25 cellular contexts compared by ENCODE assay signal in the genomic region with DNA sequence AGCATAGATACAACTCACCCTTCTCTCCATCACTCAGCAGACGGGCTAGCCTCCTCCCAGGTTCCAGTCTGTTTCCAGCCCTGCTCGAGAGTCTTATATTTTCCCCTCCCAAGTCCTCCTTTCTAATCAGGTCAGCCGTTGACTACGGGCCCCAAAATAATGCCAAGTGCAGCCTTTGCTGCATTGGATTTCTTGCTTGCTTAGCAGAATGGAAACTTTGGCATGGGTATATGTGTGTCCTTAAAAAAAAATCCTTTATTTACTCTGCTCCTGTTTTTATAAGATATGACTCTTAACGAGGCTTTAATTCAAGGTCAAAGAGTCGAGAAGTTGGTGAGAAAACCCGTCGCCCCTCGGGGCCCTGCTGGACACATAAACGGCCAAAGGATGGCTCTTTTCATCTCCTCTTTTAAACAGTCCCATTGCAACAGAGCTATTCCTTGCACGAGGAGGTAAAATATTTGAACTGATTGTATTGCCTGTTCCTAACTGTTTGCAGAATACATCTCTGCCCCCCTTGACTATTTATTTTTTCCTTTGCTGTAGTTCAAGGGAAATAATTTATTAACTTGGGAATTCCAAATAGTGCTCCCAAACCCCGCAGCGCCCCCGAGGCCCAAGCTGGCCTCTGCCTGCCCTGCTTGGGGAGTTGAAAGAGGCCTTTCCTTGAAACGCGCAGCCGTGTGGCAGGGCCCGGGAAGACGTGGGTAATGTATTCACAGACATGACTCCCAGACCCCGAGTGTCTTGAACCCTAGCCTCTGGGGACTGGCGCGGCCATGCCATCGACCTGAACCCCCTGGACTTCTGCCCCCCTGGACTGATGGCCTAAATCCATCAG. TPM values are rescaled to one million over a fixed set of nuclear protein-coding genes. Genes with fewer than 3 reads are reported as not detected.
DNase-seq lines count a peak whose midpoint lies in the region; ATAC-seq, FAIRE-seq and TF ChIP-seq lines count a peak whose summit lies in the region.
"Had no signal": no experiment of that assay in that cellular context is flagged by ENCODE, and none has a peak within 500 bp of the region (broad histone marks: within the 10 kb centered on the region; RNA-seq: fewer than 3 reads in every experiment).

No MANE protein-coding gene starts in this region.

- TF ChIP-seq CTCF in GM23338 (conservative IDR thresholded peaks at IDR 0.05; ENCODE audit: low read depth in 2 of 2): no peak
- peak in 2 of 3 experiments; percentile 1 to 6; a peak in 1 of 4 replicates for TF ChIP-seq CTCF in H1 (IDR thresholded peaks at IDR 0.05; ENCODE audit: control extremely low read depth in 1 of 3, insufficient read depth in 1 of 3, low read depth in 1 of 3, low read length in 3 of 3)
- TF ChIP-seq CTCF in mesothelial cell of epicardium (IDR thresholded peaks at IDR 0.05; ENCODE audit: unreplicated experiment): no peak
- no peak for TF ChIP-seq CTCF in prostate gland (IDR thresholded peaks at IDR 0.05)
- no peak for TF ChIP-seq CTCF in activated CD8-positive, alpha-beta T cell treated with anti-CD3 and anti-CD28 coated beads for 36 hours (IDR thresholded peaks at IDR 0.05)

- H4K5ac ChIP-seq in H1 (ENCODE audit: insufficient read length, low read depth, low read length): no peak overlapping the region

- H2BK12ac ChIP-seq in H1 (ENCODE audit: low read depth, low read length): no peak overlapping the region

- H3K9me3 ChIP-seq in H1 (ENCODE audit: insufficient read depth in 2 of 2, low read depth in 1 of 2, low read length in 1 of 2) (no peaks in the 10 kb centered on the region), prostate gland (no peaks in the 10 kb centered on the region)
- H3K9me3 ChIP-seq: BLaER1, HAP-1, MG63, SK-N-SH had no signal

- 83% methylated on average over 23 of the region's 23 CpGs; no CpG with 5 or more reads in 1 of the 2 experiments for WGBS in H1 (ENCODE audit: extremely low coverage in 1 of 2, insufficient coverage in 1 of 2, insufficient read length in 1 of 2, insufficient replicate concordance in 2 of 2, low coverage in 1 of 2, low lambda C conversion rate in 2 of 2, missing lambda C conversion rate in 1 of 2), 2 experiments
- 28% methylated on average over 23 of the region's 23 CpGs for WGBS in prostate gland

- H2BK5ac ChIP-seq in H1 (ENCODE audit: low read depth, low read length): no peak overlapping the region

- H3F3A ChIP-seq in GM23338 (replicated peaks; ENCODE audit: low read depth): 0 out of 2 replicates have a peak, but pooled peaks cover 6% of the 10 kb centered on the region

- H4K91ac ChIP-seq in H1 (replicated peaks; ENCODE audit: insufficient read length, low read length): no peak overlapping the region

- H3K27me3 Mint-ChIP-seq in GM23338 (ENCODE audit: insufficient read depth, low read depth, poor library complexity): peaks cover 10% of the 10 kb centered on the region
- H3K27me3 Mint-ChIP-seq in mesothelial cell of epicardium (ENCODE audit: low read depth): peaks cover 4% of the 10 kb centered on the region
- H3K27me3 Mint-ChIP-seq in activated CD8-positive, alpha-beta T cell treated with anti-CD3 and anti-CD28 coated beads for 36 hours: peaks cover 2% of the 10 kb centered on the region

- H3K4me3 ChIP-seq in GM23338 (no peak overlapping the region), H1 (ENCODE audit: extremely low read depth in 1 of 4, insufficient read depth in 2 of 4, low read depth in 3 of 4, low read length in 4 of 4) (no peak overlapping the region), prostate gland (no peak overlapping the region)
- H3K4me3 ChIP-seq: BLaER1, HAP-1, MG63 had no signal

- no peak overlapping the region for H2BK15ac ChIP-seq in H1 (ENCODE audit: low read length)

- DNase-seq in GM23338 (ENCODE audit: low spot score) (no peak), H1 (ENCODE audit: low read depth in 1 of 2, low spot score in 2 of 2) (no peak), mesothelial cell of epicardium (ENCODE audit: low spot score in 2 of 2, unreplicated experiment in 2 of 2) (no peak), prostate gland (ENCODE audit: low spot score) (peak; percentile 38), NCI-H2029 treated with DMSO at 0.1 percent for 48 hours (lab: John Stamatoyannopoulos, UW) (no peak), NCI-H345 (lab: John Stamatoyannopoulos, UW) (no peak)
- no peak for DNase-seq in activated CD8-positive, alpha-beta T cell treated with anti-CD3 and anti-CD28 coated beads for 36 hours
- no peak for DNase-seq in activated naive CD4-positive, alpha-beta T cell treated with anti-CD3 and anti-CD28 coated beads, Interleukin-2, amount 50 U/mL, for 72 hours (ENCODE audit: low spot score in 2 of 2)
- DNase-seq: CD8-positive, alpha-beta memory T cell; IMR-90; MG63; NCI-H1092; NCI-H146; NCI-H2081; NCI-H510A; NCI-H748 treated with DMSO at 0.1 percent for 48 hours; OCI-M1; RPMI8226; SHP77 treated with DMSO at 0.1 percent for 48 hours; SK-N-SH had no signal

- H3K4me2 ChIP-seq in GM23338 (no peak overlapping the region), H1 (ENCODE audit: insufficient read depth in 1 of 2, low read depth in 2 of 2, low read length in 2 of 2) (no peak overlapping the region)
- H3K4me2 ChIP-seq: BLaER1, SK-N-SH had no signal

- no peak overlapping the region for H3K27ac ChIP-seq in GM23338 (ENCODE audit: low read depth)
- H3K27ac ChIP-seq in H1 (ENCODE audit: low read depth, low read length): no peak overlapping the region
- peak overlapping the region; percentile 87 to 94 for H3K27ac ChIP-seq in prostate gland
- H3K27ac ChIP-seq: BLaER1, HL-60 had no signal

- H3K4me1 Mint-ChIP-seq in GM23338 (peaks cover 47% of the 10 kb centered on the region), mesothelial cell of epicardium (peaks cover 4% of the 10 kb centered on the region)
- H3K4me1 Mint-ChIP-seq in activated CD8-positive, alpha-beta T cell treated with anti-CD3 and anti-CD28 coated beads for 36 hours (ENCODE audit: low read depth): peaks cover 13% of the 10 kb centered on the region
- H3K4me1 Mint-ChIP-seq: CD8-positive, alpha-beta memory T cell had no signal

- H2BK120ac ChIP-seq in H1 (replicated peaks; ENCODE audit: low read depth, low read length): no peak overlapping the region

- H3K36me3 ChIP-seq in GM23338 (ENCODE audit: insufficient read depth): no peaks in the 10 kb centered on the region
- no peaks in the 10 kb centered on the region for H3K36me3 ChIP-seq in H1 (ENCODE audit: control insufficient read depth in 2 of 4, insufficient read depth in 4 of 4, low read length in 3 of 4)
- no peaks in the 10 kb centered on the region for H3K36me3 ChIP-seq in prostate gland
- H3K36me3 ChIP-seq: BLaER1, HAP-1, MG63 had no signal

- TF ChIP-seq POLR2A in H1 (IDR thresholded peaks at IDR 0.05; ENCODE audit: control extremely low read depth in 1 of 2, low read depth in 2 of 2, low read length in 2 of 2): no peak
- no peak for TF ChIP-seq POLR2A in prostate gland (IDR thresholded peaks at IDR 0.05)

- H3K4me3 Mint-ChIP-seq in GM23338 (no peak overlapping the region), mesothelial cell of epicardium (no peak overlapping the region)
- no peak overlapping the region for H3K4me3 Mint-ChIP-seq in activated CD8-positive, alpha-beta T cell treated with anti-CD3 and anti-CD28 coated beads for 36 hours
- H3K4me3 Mint-ChIP-seq: CD8-positive, alpha-beta memory T cell had no signal

- no peaks in the 10 kb centered on the region for H3K9me2 ChIP-seq in GM23338 (ENCODE audit: insufficient read depth)
- H3K9me2 ChIP-seq: SK-N-SH had no signal

- 0 out of 4 replicates have a peak, but pooled peaks of 1 of the 2 experiments have one; percentile 9 for TF ChIP-seq RAD21 in H1 (IDR thresholded peaks at IDR 0.05 in 1 of 2, conservative IDR thresholded peaks at IDR 0.05 in 1 of 2; ENCODE audit: low read depth in 2 of 2, low read length in 2 of 2)

- H3K23ac ChIP-seq in H1 (ENCODE audit: insufficient read length): no peak overlapping the region

- H2BK20ac ChIP-seq in H1 (ENCODE audit: low read length): no peak overlapping the region

- no peak overlapping the region for H3K27ac Mint-ChIP-seq in GM23338
- H3K27ac Mint-ChIP-seq in mesothelial cell of epicardium: peak overlapping the region; percentile 66
- H3K27ac Mint-ChIP-seq in activated CD8-positive, alpha-beta T cell treated with anti-CD3 and anti-CD28 coated beads for 36 hours: no peak overlapping the region
- H3K27ac Mint-ChIP-seq in activated naive CD4-positive, alpha-beta T cell treated with anti-CD3 and anti-CD28 coated beads, Interleukin-2, amount 50 U/mL, for 72 hours: peak overlapping the region in 1 of 2 donors; percentile 52
- H3K27ac Mint-ChIP-seq: CD8-positive, alpha-beta memory T cell had no signal

- no peak overlapping the region for H3K9ac ChIP-seq in H1 (replicated peaks in 1 of 4; ENCODE audit: extremely low read depth in 1 of 4, low read depth in 3 of 4, low read length in 3 of 4)
- H3K9ac ChIP-seq: BLaER1, SK-N-SH had no signal

- H3K18ac ChIP-seq in H1 (ENCODE audit: extremely low read depth, low read length): no peak overlapping the region

- CTCF ChIA-PET in H1 (lab: Charles Lee; ENCODE audit: partially characterized antibody): interaction anchor here (0.8 to 2.1 kb wide), 7 partner anchors 16 to 53 kb away, joined by 3 to 7 read pairs (median 4); no protein-coding TSS in a partner anchor
- CTCF ChIA-PET in activated CD8-positive, alpha-beta T cell treated with anti-CD3 and anti-CD28 coated beads for 36 hours (lab: Charles Lee): no interaction called here

- no peak overlapping the region for H2AFZ ChIP-seq in GM23338
- no peak overlapping the region for H2AFZ ChIP-seq in H1 (ENCODE audit: low read length)

- no peak overlapping the region for H3K56ac ChIP-seq in H1 (replicated peaks; ENCODE audit: insufficient read length, low read depth, low read length)

- no peak overlapping the region for H4K8ac ChIP-seq in H1 (ENCODE audit: extremely low read depth, insufficient read depth, low read length)

- H3K36me3 Mint-ChIP-seq in GM23338 (ENCODE audit: low read depth) (no peaks in the 10 kb centered on the region), mesothelial cell of epicardium (peaks cover 4% of the 10 kb centered on the region)
- H3K36me3 Mint-ChIP-seq in activated CD8-positive, alpha-beta T cell treated with anti-CD3 and anti-CD28 coated beads for 36 hours (ENCODE audit: low read depth): no peaks in the 10 kb centered on the region
- H3K36me3 Mint-ChIP-seq in activated naive CD4-positive, alpha-beta T cell treated with anti-CD3 and anti-CD28 coated beads, Interleukin-2, amount 50 U/mL, for 72 hours: no peaks in the 10 kb centered on the region

- H3K27me3 ChIP-seq in GM23338 (ENCODE audit: insufficient read depth) (no peaks in the 10 kb centered on the region), H1 (replicated peaks in 1 of 4; ENCODE audit: control insufficient read depth in 3 of 4, extremely low read depth in 1 of 4, insufficient read depth in 3 of 4, low read length in 3 of 4) (no peaks in the 10 kb centered on the region), prostate gland (replicated peaks; ENCODE audit: insufficient read depth) (no peaks in the 10 kb centered on the region)
- H3K27me3 ChIP-seq: BLaER1, MG63 had no signal

- peaks cover 13% of the 10 kb centered on the region for H3K79me2 ChIP-seq in GM23338 (replicated peaks; ENCODE audit: insufficient read depth)
- peaks cover 0 to 7% of the 10 kb centered on the region in 2 experiments; a peak in 1 of 4 replicates for H3K79me2 ChIP-seq in H1 (ENCODE audit: control insufficient read depth in 1 of 2, insufficient read depth in 2 of 2, low read length in 2 of 2)

- no peak for TF ChIP-seq EP300 in H1 (IDR thresholded peaks at IDR 0.05; ENCODE audit: borderline replicate concordance in 1 of 2, low read depth in 2 of 2, low read length in 2 of 2)

- POLR2A ChIA-PET in H1 (lab: Charles Lee; ENCODE audit: partially characterized antibody): interaction anchor here (0.7 to 1.4 kb wide), 3 partner anchors 8 to 141 kb away, joined by 3 read pairs; no protein-coding TSS in a partner anchor
- POLR2A ChIA-PET in activated CD8-positive, alpha-beta T cell treated with anti-CD3 and anti-CD28 coated beads for 36 hours (lab: Charles Lee): no interaction called here

- FAIRE-seq in H1 (lab: Jason Lieb, UNC): no peak
- FAIRE-seq: D721Med had no signal

- no peak overlapping the region for H3K14ac ChIP-seq in H1 (ENCODE audit: insufficient read length)

- intact Hi-C loops in prostate gland (cut with DNase I): no loop called here
- intact Hi-C loops in activated CD8-positive, alpha-beta T cell treated with anti-CD3 and anti-CD28 coated beads for 36 hours (cut with micrococcal nuclease): no loop called here

- H3K4ac ChIP-seq in H1 (replicated peaks; ENCODE audit: insufficient read length, low read depth, low read length): no peak overlapping the region

- H3K4me1 ChIP-seq in GM23338 (ENCODE audit: insufficient read depth) (peaks cover 10% of the 10 kb centered on the region), H1 (replicated peaks in 1 of 4; ENCODE audit: control insufficient read depth in 3 of 4, insufficient read depth in 4 of 4, low read length in 3 of 4) (peaks cover 1 to 15% (median 11%) of the 10 kb centered on the region in 4 experiments; a peak in 6 of 7 replicates), prostate gland (replicated peaks) (peaks cover 10% of the 10 kb centered on the region)
- H3K4me1 ChIP-seq: HAP-1 had no signal

- H3K23me2 ChIP-seq in H1 (ENCODE audit: low read depth, low read length): no peaks in the 10 kb centered on the region

- ATAC-seq in GM23338: peak; percentile 23
- no peak for ATAC-seq in activated CD8-positive, alpha-beta T cell treated with anti-CD3 and anti-CD28 coated beads for 36 hours
- no peak for ATAC-seq in activated naive CD4-positive, alpha-beta T cell treated with anti-CD3 and anti-CD28 coated beads, Interleukin-2, amount 50 U/mL, for 72 hours

- H4K20me1 ChIP-seq in GM23338 (replicated peaks; ENCODE audit: insufficient read depth) (peaks cover 9% of the 10 kb centered on the region; the same call in 1 of the 2 replicates), H1 (replicated peaks in 1 of 2; ENCODE audit: control insufficient read depth in 1 of 2, insufficient read depth in 2 of 2, low read length in 2 of 2) (peaks cover 2% of the 10 kb centered on the region in 2 experiments)
- H4K20me1 ChIP-seq: BLaER1 had no signal

- no peak overlapping the region for H2AK5ac ChIP-seq in H1 (ENCODE audit: low read depth, low read length)

- H3K9me3 Mint-ChIP-seq in GM23338: no peaks in the 10 kb centered on the region
- peaks cover 3% of the 10 kb centered on the region for H3K9me3 Mint-ChIP-seq in mesothelial cell of epicardium
- no peaks in the 10 kb centered on the region for H3K9me3 Mint-ChIP-seq in activated CD8-positive, alpha-beta T cell treated with anti-CD3 and anti-CD28 coated beads for 36 hours
- H3K9me3 Mint-ChIP-seq in activated naive CD4-positive, alpha-beta T cell treated with anti-CD3 and anti-CD28 coated beads, Interleukin-2, amount 50 U/mL, for 72 hours: no peaks in the 10 kb centered on the region
- H3K9me3 Mint-ChIP-seq: CD8-positive, alpha-beta memory T cell had no signal

- H3K79me1 ChIP-seq in H1 (ENCODE audit: low read depth, low read length): no peaks in the 10 kb centered on the region; the same call in 1 of the 2 replicates

RNA-seq across cellular contexts. Expression of a gene that starts 42.9 kb away (rescaled TPM):
- total RNA-seq in GM23338 (2014; rRNA removed; shearing (Covaris generic)): 4.4 and 4.5 TPM in 2 replicates
- 1.7 and 2.5 TPM in 2 replicates for polyA plus RNA-seq in GM23338 (2016; fragmentation: Nextera tagmentation; extraction: Ambion mirVana)
- total RNA-seq in H1 (2021; fragmentation: NEBNext Ultra II Directional; extraction: Animal tissue kit (Norgen Biotek cat#: 25700)): 4.8 and 6.5 TPM in 2 replicates
- polyA plus RNA-seq in H1 (2011; rRNA removed): 1.8 and 2.7 TPM in 2 replicates
- 2.0 TPM for polyA plus RNA-seq in H1 (2011; cell fraction: cytosol; rRNA removed)
- 4.0 TPM for polyA plus RNA-seq in H1 (2011; cell fraction: nucleus; rRNA removed)
- polyA plus RNA-seq in H1 (2012, experiment 1 of 2): 3.9 to 4.3 TPM (median 4.1 TPM) in 4 replicates
- 1.4 TPM for polyA plus RNA-seq in H1 (2012, experiment 2 of 2)
- 2.7 TPM for polyA plus RNA-seq in H1 (2013, experiment 1 of 2)
- 2.2 TPM for polyA plus RNA-seq in H1 (2013, experiment 2 of 2)
- 2.3 and 2.6 TPM in 2 replicates for polyA minus RNA-seq in H1 (2011; rRNA and poly(A)+ RNA removed)
- 2.6 TPM for polyA minus RNA-seq in H1 (2011; cell fraction: cytosol; rRNA and poly(A)+ RNA removed)
- polyA minus RNA-seq in H1 (2011; cell fraction: nucleus; rRNA and poly(A)+ RNA removed): 5.4 TPM
- 26.9 to 31.3 TPM (median 28.3 TPM) in 3 replicates for total RNA-seq in mesothelial cell of epicardium
- 10 to 100 TPM; 28.3 to 36.6 TPM for total RNA-seq in prostate gland
- total RNA-seq in activated CD8-positive, alpha-beta T cell treated with anti-CD3 and anti-CD28 coated beads for 36 hours: under 1 TPM; 0.13 to 0.14 TPM
- total RNA-seq in activated naive CD4-positive, alpha-beta T cell treated with anti-CD3 and anti-CD28 coated beads, Interleukin-2, amount 50 U/mL, for 72 hours: under 1 TPM in 1 of 2 donors, not detected in 1; 0.29 TPM
- total RNA-seq: CD8-positive, alpha-beta memory T cell; HT1080; IMR-90 had no signal
- polyA plus RNA-seq: CD8-positive, alpha-beta memory T cell; IMR-90 had no signal

Comparison
In these comparisons a context has a peak if more than half of its experiments do, and no peak if none do; other contexts are left out.
1. H3K27ac ChIP-seq: peak in prostate gland (2 of 2); none in GM23338 (single experiment) and H1 (single experiment).
2. CTCF ChIP-seq: peak in H1 (2 of 3); none in GM23338 (0 of 2), mesothelial cell of epicardium (single experiment), prostate gland (0 of 4) and activated CD8-positive, alpha-beta T cell treated with anti-CD3 and anti-CD28 coated beads for 36 hours (single experiment).